In genomic region chr15:67065531-67066005, GRCh38 we compare ENCODE assay signal across 8 cellular contexts. TPM values are rescaled to one million over a fixed set of nuclear protein-coding genes. Genes with fewer than 3 reads are reported as not detected.
DNase-seq lines count a peak whose midpoint lies in the region; ATAC-seq and TF ChIP-seq lines count a peak whose summit lies in the region.

Gene SMAD3 (plus strand): TSS chr15:67065602. CDS start chr15:67066155, 553 bp downstream.

- peak within 1 kb of the TSS; percentile 88 for H3K27ac Mint-ChIP-seq in Caco-2 (ENCODE audit: unreplicated experiment)
- peak within 1 kb of the TSS; percentile 99 for H3K27ac Mint-ChIP-seq in T-helper 17 cell

- H3K9me3 ChIP-seq in Caco-2 (no peaks in the 10 kb centered on the region), T-helper 17 cell (ENCODE audit: control insufficient read depth, low read length, poor library complexity, severe bottlenecking) (no peaks in the 10 kb centered on the region), psoas muscle (no peaks in the 10 kb centered on the region), uterus (no peaks in the 10 kb centered on the region)

- H3K4me3 ChIP-seq in Caco-2 (ENCODE audit: low read depth, low read length) (peak within 1 kb of the TSS; percentile 89), psoas muscle (peak within 1 kb of the TSS; percentile 91), uterus (peak within 1 kb of the TSS; percentile 73 to 85)
- H3K4me3 ChIP-seq in Jurkat, Clone E6-1 (ENCODE audit: low read length): peak within 1 kb of the TSS; percentile 63

- H3K4me1 ChIP-seq in Caco-2: peaks cover 47% of the 10 kb centered on the region
- H3K4me1 ChIP-seq in psoas muscle: peaks cover 35% of the 10 kb centered on the region
- peaks cover 5 to 6% of the 10 kb centered on the region in 2 donors for H3K4me1 ChIP-seq in uterus

- intact Hi-C loops in Caco-2 (cut with micrococcal nuclease; ENCODE audit: unreplicated experiment): loop anchor here (2.0 to 5.0 kb wide), 2 partner anchors 81 to 137 kb away; no protein-coding TSS in a partner anchor
- intact Hi-C loops in left ventricle myocardium superior (cut with micrococcal nuclease): no loop called here
- intact Hi-C loops in psoas muscle (cut with DNase I): loop anchor here (2.0 to 10.0 kb wide), 7 partner anchors 38 to 239 kb away; partner anchors contain the start of genes AAGAB (in 2 of the 2) and IQCH (in 2 of the 2)
- intact Hi-C loops in uterus (cut with DNase I; ENCODE audit: low total_unique reads): no loop called here

- peak within 1 kb of the TSS; percentile 96 for H3K4me3 Mint-ChIP-seq in Caco-2 (ENCODE audit: unreplicated experiment)
- H3K4me3 Mint-ChIP-seq in T-helper 17 cell: peak within 1 kb of the TSS; percentile 97

- ATAC-seq in GM21367 (IDR thresholded peaks at IDR 0.05; ENCODE audit: unreplicated experiment) (peak; percentile 44), T-helper 17 cell (peak; percentile 62), left ventricle myocardium superior (peak; percentile 89), psoas muscle (peak; percentile 80 to 84 (median 82))

- TF ChIP-seq POLR2A in uterus (IDR thresholded peaks at IDR 0.05): peak; percentile 59 to 69

- 0% methylated on average over 45 to 63 of the region's 63 CpGs for WGBS in psoas muscle, 3 donors

- POLR2A ChIA-PET in Caco-2 (lab: Charles Lee): interaction anchor here (0.6 to 1.5 kb wide), 7 partner anchors 16 to 587 kb away, joined by 3 to 7 read pairs (median 3); no protein-coding TSS in a partner anchor

- DNase-seq in Caco-2 (peak; percentile 92 to 93), T-helper 17 cell (peak; percentile 52 to 73 (median 67)), anterior cingulate cortex (lab: John Stamatoyannopoulos, UW) (peak in 54 of 58 donors; percentile 27 to 90 (median 76)), left ventricle myocardium superior (peak; percentile 94), psoas muscle (peak; percentile 92 to 96), uterus (peak; percentile 90 to 92)
- peak; percentile 72 for DNase-seq in Jurkat, Clone E6-1 (ENCODE audit: low read depth, low spot score)

- H3K36me3 Mint-ChIP-seq in Caco-2 (ENCODE audit: insufficient read depth, unreplicated experiment): peaks cover 26% of the 10 kb centered on the region
- no peaks in the 10 kb centered on the region for H3K36me3 Mint-ChIP-seq in T-helper 17 cell (ENCODE audit: low read depth)

- CTCF ChIA-PET in Caco-2 (lab: Charles Lee): interaction anchor here (0.6 to 0.9 kb wide), 2 partner anchors 16 to 62 kb away, joined by 3 to 5 read pairs; no protein-coding TSS in a partner anchor

- H3K36me3 ChIP-seq in Caco-2 (ENCODE audit: control insufficient read depth, insufficient read depth, low read length) (peaks cover 1% of the 10 kb centered on the region; the same call in 1 of the 2 replicates), psoas muscle (ENCODE audit: insufficient read depth in 1 of 2, low read depth in 1 of 2) (no peaks in the 10 kb centered on the region), uterus (no peaks in the 10 kb centered on the region)

- peaks cover 39% of the 10 kb centered on the region for H3K4me1 Mint-ChIP-seq in Caco-2 (ENCODE audit: low read depth, unreplicated experiment)
- peaks cover 46% of the 10 kb centered on the region for H3K4me1 Mint-ChIP-seq in T-helper 17 cell

- TF ChIP-seq CTCF in Caco-2 (IDR thresholded peaks at IDR 0.05; ENCODE audit: insufficient read depth in 1 of 2, low read depth in 1 of 2, low read length in 1 of 2, severe bottlenecking in 1 of 2, unreplicated experiment in 1 of 2) (no peak), psoas muscle (IDR thresholded peaks at IDR 0.05) (no peak), uterus (IDR thresholded peaks at IDR 0.05) (no peak)

- no peaks in the 10 kb centered on the region for H3K9me3 Mint-ChIP-seq in Caco-2 (ENCODE audit: unreplicated experiment)

- H3K27me3 Mint-ChIP-seq in Caco-2 (ENCODE audit: insufficient read depth, unreplicated experiment) (no peaks in the 10 kb centered on the region), T-helper 17 cell (no peaks in the 10 kb centered on the region)

- H3K27me3 ChIP-seq in Caco-2 (replicated peaks; ENCODE audit: control insufficient read depth, insufficient read depth, low read length) (no peaks in the 10 kb centered on the region), psoas muscle (ENCODE audit: insufficient read depth in 3 of 3, low read length in 2 of 3) (no peaks in the 10 kb centered on the region), uterus (no peaks in the 10 kb centered on the region)

- no TSS peak for BruUV-seq in Caco-2 (replicated peaks; lab: Mats Ljungman, UMichigan)

- H3K27ac ChIP-seq in psoas muscle (peak within 1 kb of the TSS; percentile 92), uterus (peak within 1 kb of the TSS; percentile 91 to 94)

RNA-seq across cellular contexts. Expression of gene SMAD3, which starts in this region (rescaled TPM):
- total RNA-seq in Caco-2 (2022) (51.5 and 54.8 TPM in 2 replicates), T-helper 17 cell (10 to 100 TPM; 79.8 to 82.9 TPM), left ventricle myocardium superior (16.7 TPM), psoas muscle (10 to 100 TPM; 25.7 to 47.6 (median 44.0) TPM), uterus (10 to 100 TPM; 14.3 to 66.9 (median 32.3) TPM)
- polyA plus RNA-seq in Jurkat, Clone E6-1 (2012; ENCODE audit: insufficient read depth, insufficient read length): 9.0 TPM
- polyA plus RNA-seq in psoas muscle: 10 to 100 TPM in 2 of 3 donors, 1 to 10 TPM in 1; 2.9 to 29.3 (median 20.3) TPM

Comparison
In these comparisons a context has a peak if more than half of its experiments do, and no peak if none do; other contexts are left out.
1. Peak in every context shown above with its lines: DNase-seq, ATAC-seq, H3K4me3 ChIP-seq and H3K27ac ChIP-seq.
2. intact Hi-C loops: an anchor here in Caco-2 (2.0 to 5.0 kb wide) and psoas muscle (2.0 to 10.0 kb wide); none called in left ventricle myocardium superior and uterus.